ENCODE assay signal across 6 cellular contexts in the genomic region with DNA sequence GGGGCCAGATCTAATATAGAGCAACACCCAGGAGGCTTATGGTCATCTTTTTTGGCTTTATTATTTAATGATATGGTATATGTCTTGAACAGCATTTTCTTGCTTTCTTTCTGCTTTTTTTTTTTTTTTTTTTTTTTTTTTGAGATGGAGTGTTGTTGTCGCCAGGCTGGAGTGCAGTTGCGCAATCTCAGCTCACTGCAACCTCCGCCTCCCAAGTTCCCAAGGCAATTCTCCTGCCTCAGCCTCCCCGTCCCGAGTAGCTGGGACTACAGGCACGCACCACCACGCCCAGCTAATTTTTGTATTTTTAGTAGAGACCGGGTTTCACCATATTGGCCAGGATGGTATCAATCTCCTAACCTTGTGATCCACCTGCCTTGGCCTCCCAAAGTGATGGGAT.
DNase-seq lines count a peak whose midpoint lies in the region; ATAC-seq, FAIRE-seq and TF ChIP-seq lines count a peak whose summit lies in the region.
"Not testable (repeated sequence)": the region's sequence is repeated elsewhere in the genome, so short reads cannot be mapped to it uniquely, and the experiment has no call there.

No MANE protein-coding gene starts in this region.

- CTCF ChIA-PET in A549 (lab: Yijun Ruan, JAX); IMR-90 (lab: Yijun Ruan, JAX): not testable (repeated sequence)
- CTCF ChIA-PET in H1 (lab: Charles Lee; ENCODE audit: partially characterized antibody) = interaction anchor here (0.6 to 1.5 kb wide), 3 partner anchors 23 to 156 kb away, joined by 3 to 6 read pairs (median 3); no protein-coding TSS in a partner anchor

- not testable (repeated sequence) for FAIRE-seq in A549 (lab: Jason Lieb, UNC); H1 (lab: Jason Lieb, UNC); keratinocyte (lab: Jason Lieb, UNC)

- not testable (repeated sequence) for H3K14ac ChIP-seq in IMR-90 (replicated peaks; ENCODE audit: low read depth, low read length); H1 (ENCODE audit: insufficient read length)

- not testable (repeated sequence) for H4K5ac ChIP-seq in IMR-90 (ENCODE audit: low read depth, low read length); H1 (ENCODE audit: insufficient read length, low read depth, low read length)

- not testable (repeated sequence) for H3K27ac ChIP-seq in A549; IMR-90 (ENCODE audit: insufficient read depth, low read length); H1 (ENCODE audit: low read depth, low read length); lower lobe of right lung
- H3K27ac ChIP-seq in keratinocyte (ENCODE audit: control insufficient read depth, insufficient read depth, low read length) = peak overlapping the region; percentile 69

- not testable (repeated sequence) for TF ChIP-seq EP300 in A549 (IDR thresholded peaks at IDR 0.05); H1 (IDR thresholded peaks at IDR 0.05; ENCODE audit: borderline replicate concordance in 1 of 2, low read depth in 2 of 2, low read length in 2 of 2)

- not testable (repeated sequence) for H3K9me3 ChIP-seq in A549; IMR-90 (ENCODE audit: control insufficient read depth, insufficient read depth, low read length); adipocyte (ENCODE audit: control insufficient read depth, low read length); H1 (ENCODE audit: insufficient read depth in 2 of 2, low read depth in 1 of 2, low read length in 1 of 2); keratinocyte (ENCODE audit: control insufficient read depth, low read depth, low read length); lower lobe of right lung

- not testable (repeated sequence) for H2BK120ac ChIP-seq in IMR-90 (ENCODE audit: low read depth, low read length); H1 (replicated peaks; ENCODE audit: low read depth, low read length)

- not testable (repeated sequence) for TF ChIP-seq POLR2A in A549 (IDR thresholded peaks at IDR 0.05; ENCODE audit: low read length); IMR-90 (IDR thresholded peaks at IDR 0.05; ENCODE audit: low read depth, low read length); H1 (IDR thresholded peaks at IDR 0.05; ENCODE audit: control extremely low read depth in 1 of 2, low read depth in 2 of 2, low read length in 2 of 2)

- H3K79me1 ChIP-seq in IMR-90 (ENCODE audit: low read depth in 1 of 2, low read length in 2 of 2); H1 (ENCODE audit: low read depth, low read length): not testable (repeated sequence)

- H3K4me1 ChIP-seq in A549; IMR-90 (ENCODE audit: control insufficient read depth, insufficient read depth, low read length); H1 (replicated peaks in 1 of 4; ENCODE audit: control insufficient read depth in 3 of 4, insufficient read depth in 4 of 4, low read length in 3 of 4); lower lobe of right lung: not testable (repeated sequence)
- H3K4me1 ChIP-seq in adipocyte (ENCODE audit: control insufficient read depth, insufficient read depth, low read length) = peaks cover 23% of the 10 kb centered on the region
- H3K4me1 ChIP-seq in keratinocyte (ENCODE audit: control insufficient read depth, extremely low read depth, insufficient read depth, low read length) = peaks cover 25% of the 10 kb centered on the region

- H4K91ac ChIP-seq in IMR-90 (ENCODE audit: insufficient read depth, low read depth, low read length); H1 (replicated peaks; ENCODE audit: insufficient read length, low read length): not testable (repeated sequence)

- H2AK9ac ChIP-seq in IMR-90 (replicated peaks; ENCODE audit: low read depth, low read length, poor library complexity) = not testable (repeated sequence)

- H3K18ac ChIP-seq in IMR-90 (ENCODE audit: low read depth, low read length); H1 (ENCODE audit: extremely low read depth, low read length): not testable (repeated sequence)

- not testable (repeated sequence) for H2BK5ac ChIP-seq in IMR-90 (ENCODE audit: low read depth, low read length, poor library complexity, severe bottlenecking); H1 (ENCODE audit: low read depth, low read length)

- not testable (repeated sequence) for H2BK15ac ChIP-seq in IMR-90 (ENCODE audit: low read depth, low read length); H1 (ENCODE audit: low read length)

- not testable (repeated sequence) for H2BK20ac ChIP-seq in IMR-90 (ENCODE audit: low read depth, low read length); H1 (ENCODE audit: low read length)

- H2AK5ac ChIP-seq in IMR-90 (ENCODE audit: low read depth, low read length); H1 (ENCODE audit: low read depth, low read length): not testable (repeated sequence)

- not testable (repeated sequence) for H3K56ac ChIP-seq in IMR-90 (ENCODE audit: extremely low read depth, insufficient read depth, low read length); H1 (replicated peaks; ENCODE audit: insufficient read length, low read depth, low read length)

- H3K79me2 ChIP-seq in H1 (ENCODE audit: control insufficient read depth in 1 of 2, insufficient read depth in 2 of 2, low read length in 2 of 2); keratinocyte (ENCODE audit: control insufficient read depth, insufficient read depth, low read length): not testable (repeated sequence)

- ATAC-seq in A549; IMR-90 (ENCODE audit: low read depth); lower lobe of right lung: not testable (repeated sequence)

- not testable (repeated sequence) for H4K20me1 ChIP-seq in IMR-90 (ENCODE audit: insufficient read depth, low read length); H1 (replicated peaks in 1 of 2; ENCODE audit: control insufficient read depth in 1 of 2, insufficient read depth in 2 of 2, low read length in 2 of 2); keratinocyte (ENCODE audit: control insufficient read depth, extremely low read depth, insufficient read depth, low read length)

- WGBS in A549 (ENCODE audit: missing lambda C conversion rate) = 88% methylated on average over 8 of the region's 8 CpGs
- no CpG with 5 or more reads among the region's 8 CpGs for WGBS in IMR-90 (ENCODE audit: extremely low coverage in 2 of 2, insufficient read length in 1 of 2), 2 experiments
- WGBS in H1 (ENCODE audit: extremely low coverage in 1 of 2, insufficient coverage in 1 of 2, insufficient read length in 1 of 2, insufficient replicate concordance in 2 of 2, low coverage in 1 of 2, low lambda C conversion rate in 2 of 2, missing lambda C conversion rate in 1 of 2), 2 experiments = 78% methylated on average over 5 of the region's 8 CpGs; no CpG with 5 or more reads in 1 of the 2 experiments

- in situ Hi-C loops in IMR-90 (cut with MboI; ENCODE audit: low sequenced_read_pairs) = not testable (repeated sequence)

- TF ChIP-seq CTCF in A549 (IDR thresholded peaks at IDR 0.05); IMR-90 (conservative IDR thresholded peaks at IDR 0.05; ENCODE audit: low read depth, low read length); H1 (IDR thresholded peaks at IDR 0.05; ENCODE audit: control extremely low read depth in 1 of 3, insufficient read depth in 1 of 3, low read depth in 1 of 3, low read length in 3 of 3); keratinocyte (optimal IDR thresholded peaks at IDR 0.05 in 1 of 3, IDR thresholded peaks at IDR 0.05 in 1 of 3, conservative IDR thresholded peaks at IDR 0.05 in 1 of 3; ENCODE audit: extremely low read depth in 1 of 3, insufficient read depth in 2 of 3, low read length in 3 of 3); lower lobe of right lung (IDR thresholded peaks at IDR 0.05): not testable (repeated sequence)

- not testable (repeated sequence) for H3K4ac ChIP-seq in IMR-90 (ENCODE audit: low read depth, low read length); H1 (replicated peaks; ENCODE audit: insufficient read length, low read depth, low read length)

- H2BK12ac ChIP-seq in H1 (ENCODE audit: low read depth, low read length) = not testable (repeated sequence)

- not testable (repeated sequence) for DNase-seq in A549 (ENCODE audit: low read depth in 1 of 2, low spot score in 1 of 2); IMR-90; adipocyte (ENCODE audit: low read depth); H1 (ENCODE audit: low read depth in 1 of 2, low spot score in 2 of 2); keratinocyte (ENCODE audit: low read depth, low spot score)
- peak; percentile 50 for DNase-seq in lower lobe of right lung

- not testable (repeated sequence) for H3K23me2 ChIP-seq in H1 (ENCODE audit: low read depth, low read length)

- not testable (repeated sequence) for H3K4me3 ChIP-seq in A549; IMR-90 (ENCODE audit: insufficient read depth, low read depth, low read length); H1 (ENCODE audit: extremely low read depth in 1 of 4, insufficient read depth in 2 of 4, low read depth in 3 of 4, low read length in 4 of 4); keratinocyte (ENCODE audit: control insufficient read depth in 2 of 3, extremely low read depth in 1 of 3, insufficient read depth in 2 of 3, low read depth in 1 of 3, low read length in 3 of 3); lower lobe of right lung
- peak overlapping the region; percentile 63 for H3K4me3 ChIP-seq in adipocyte (ENCODE audit: low read length)

- H3K9ac ChIP-seq in IMR-90 (ENCODE audit: low read depth, low read length); H1 (replicated peaks in 1 of 4; ENCODE audit: extremely low read depth in 1 of 4, low read depth in 3 of 4, low read length in 3 of 4); keratinocyte (ENCODE audit: control insufficient read depth, extremely low read depth, insufficient read depth, low read length): not testable (repeated sequence)
- peak overlapping the region; percentile 77 for H3K9ac ChIP-seq in adipocyte (ENCODE audit: low read length)

- intact Hi-C loops in IMR-90 (cut with micrococcal nuclease); lower lobe of right lung (cut with DNase I): not testable (repeated sequence)

- BruUV-seq in IMR-90 (replicated peaks; lab: Mats Ljungman, UMichigan) = not testable (repeated sequence)

- not testable (repeated sequence) for H3K9me1 ChIP-seq in IMR-90 (ENCODE audit: insufficient read depth, low read length); keratinocyte (ENCODE audit: control insufficient read depth, extremely low read depth, insufficient read depth, low read length)

- H3K4me2 ChIP-seq in A549; IMR-90 (ENCODE audit: low read depth, low read length); H1 (ENCODE audit: insufficient read depth in 1 of 2, low read depth in 2 of 2, low read length in 2 of 2); keratinocyte (ENCODE audit: control insufficient read depth, extremely low read depth, insufficient read depth, low read depth, low read length): not testable (repeated sequence)

- TF ChIP-seq RAD21 in A549 (conservative IDR thresholded peaks at IDR 0.05 in 1 of 2, IDR thresholded peaks at IDR 0.05 in 1 of 2); IMR-90 (IDR thresholded peaks at IDR 0.05; ENCODE audit: low read length); H1 (IDR thresholded peaks at IDR 0.05 in 1 of 2, conservative IDR thresholded peaks at IDR 0.05 in 1 of 2; ENCODE audit: low read depth in 2 of 2, low read length in 2 of 2): not testable (repeated sequence)

- not testable (repeated sequence) for H4K8ac ChIP-seq in IMR-90 (ENCODE audit: low read depth in 2 of 2, low read length in 2 of 2); H1 (ENCODE audit: extremely low read depth, insufficient read depth, low read length)

- H3K36me3 ChIP-seq in IMR-90 (ENCODE audit: control insufficient read depth, insufficient read depth, low read length); adipocyte (ENCODE audit: control insufficient read depth, insufficient read depth, low read length, severe bottlenecking); H1 (ENCODE audit: control insufficient read depth in 2 of 4, insufficient read depth in 4 of 4, low read length in 3 of 4); keratinocyte (ENCODE audit: control insufficient read depth in 2 of 2, extremely low read depth in 1 of 2, insufficient read depth in 2 of 2, low read length in 2 of 2): not testable (repeated sequence)
- peaks cover 11% of the 10 kb centered on the region for H3K36me3 ChIP-seq in lower lobe of right lung

- POLR2A ChIA-PET in A549 (lab: Yijun Ruan, JAX); IMR-90 (lab: Charles Lee; ENCODE audit: unreplicated experiment); H1 (lab: Charles Lee; ENCODE audit: partially characterized antibody): not testable (repeated sequence)

- not testable (repeated sequence) for H2AFZ ChIP-seq in IMR-90 (replicated peaks; ENCODE audit: low read length, poor library complexity); H1 (ENCODE audit: low read length); keratinocyte (ENCODE audit: control insufficient read depth, low read length)

- dilution Hi-C loops in IMR-90 (cut with HindIII; ENCODE audit: low sequenced_read_pairs, unreplicated experiment); keratinocyte (cut with MboI; ENCODE audit: extremely low pct_ligation_motif_present, low sequenced_read_pairs): not testable (repeated sequence)

- H3K23ac ChIP-seq in IMR-90 (ENCODE audit: low read depth, low read length); H1 (ENCODE audit: insufficient read length): not testable (repeated sequence)

- not testable (repeated sequence) for H3K27me3 ChIP-seq in IMR-90 (ENCODE audit: control insufficient read depth, insufficient read depth, low read length); adipocyte (replicated peaks; ENCODE audit: control insufficient read depth, insufficient read depth, low read length); H1 (replicated peaks in 1 of 4; ENCODE audit: control insufficient read depth in 3 of 4, extremely low read depth in 1 of 4, insufficient read depth in 3 of 4, low read length in 3 of 4); keratinocyte (ENCODE audit: control insufficient read depth, extremely low read depth, insufficient read depth, low read length); lower lobe of right lung (ENCODE audit: low read depth)
